Comparison of ENCODE assay signal across 24 cellular contexts in the genomic region with DNA sequence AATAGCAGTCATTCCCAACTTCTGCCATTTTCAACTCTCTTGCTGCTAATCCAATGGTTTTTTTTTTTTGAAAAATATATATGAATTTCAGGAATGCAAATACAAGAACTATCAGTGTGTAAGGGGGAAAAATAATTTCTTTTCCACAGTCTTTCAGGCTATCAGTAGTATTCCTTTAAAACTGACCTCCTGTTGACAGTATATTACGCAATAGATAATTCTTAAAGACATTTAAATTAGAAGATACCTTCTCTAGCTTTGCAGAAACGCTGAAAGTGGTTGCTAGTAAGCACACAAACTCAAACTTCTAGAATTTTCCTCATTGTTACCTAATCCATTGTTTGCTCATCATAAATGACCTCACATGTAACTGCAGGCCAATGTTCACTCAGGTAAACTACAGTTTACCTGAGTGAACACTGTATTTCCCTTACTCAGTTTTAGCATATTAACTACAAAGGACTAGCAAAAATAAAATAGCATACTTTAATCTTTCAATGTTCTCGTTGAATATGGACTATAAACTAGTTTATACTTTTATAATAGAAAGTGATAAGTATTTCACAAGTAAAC. TPM values are rescaled to one million over a fixed set of nuclear protein-coding genes. Genes with fewer than 3 reads are reported as not detected.
A peak's percentile ranks its signal among the peaks of the same experiment; 100 is the strongest.
DNase-seq lines count a peak whose midpoint lies in the region; ATAC-seq, FAIRE-seq and TF ChIP-seq lines count a peak whose summit lies in the region.
"Had no signal": no experiment of that assay in that cellular context is flagged by ENCODE, and none has a peak within 500 bp of the region (broad histone marks: within the 10 kb centered on the region; RNA-seq: fewer than 3 reads in every experiment).

A gene with protein sequence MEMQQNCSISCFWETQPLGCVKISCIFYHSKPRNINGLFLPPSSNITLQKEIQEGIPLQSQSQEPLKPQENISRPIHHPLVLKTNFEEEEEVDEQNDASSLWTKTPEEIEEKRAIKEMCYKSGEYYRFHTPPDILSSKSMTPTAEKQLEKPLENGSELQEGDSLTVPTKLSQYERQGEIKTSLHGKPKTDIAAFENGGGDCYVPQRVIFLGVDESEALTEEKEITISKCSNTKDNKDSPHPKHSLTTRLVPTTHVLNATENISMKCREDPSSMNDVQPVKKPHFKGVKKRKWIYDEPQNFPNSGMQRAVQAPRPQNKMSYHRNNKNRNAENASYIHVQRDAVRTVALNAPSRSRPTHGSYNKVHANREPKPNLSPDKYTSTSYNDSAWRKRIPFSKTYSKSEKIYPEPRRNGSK (minus strand): TSS at position 309 of the 573 bp plus-strand sequence. CDS start 2,439 bp downstream, outside the sequence.

- POLR2A ChIA-PET in HCT116 (lab: Charles Lee), result no interaction called here

- no peak within 1 kb of the TSS for H3K27ac ChIP-seq in HCT116 (ENCODE audit: low read depth, low read length)
- H3K27ac ChIP-seq: C4-2B had no signal

- RAD21 ChIA-PET in HCT116 (lab: Charles Lee; ENCODE audit: low non-redundant PET in 1 of 2, low total read pairs in 2 of 2, uncharacterized antibody in 2 of 2, unreplicated experiment in 2 of 2), result no interaction called here

- H4K20me1 ChIP-seq in HCT116 (ENCODE audit: insufficient read depth), result no peaks in the 10 kb centered on the region

- BruUV-seq in HCT116 (replicated peaks; lab: Mats Ljungman, UMichigan), result no TSS peak

- H3K4me1 ChIP-seq in HCT116 (ENCODE audit: control insufficient read depth in 1 of 2, insufficient read depth in 2 of 2, low read length in 2 of 2) (no peaks in the 10 kb centered on the region), mucosa of descending colon (ENCODE audit: low read depth) (no peaks in the 10 kb centered on the region)

- H3K9me3 ChIP-seq in HCT116 (ENCODE audit: control insufficient read depth in 1 of 2, insufficient read depth in 1 of 2, low read depth in 1 of 2, low read length in 2 of 2), result no peaks in the 10 kb centered on the region
- H3K9me3 ChIP-seq in mucosa of descending colon, result no peaks in the 10 kb centered on the region

- CTCF ChIA-PET in HCT116 (lab: Charles Lee), result no interaction called here

- no peak within 1 kb of the TSS for H3K4me2 ChIP-seq in HCT116 (ENCODE audit: low read length)

- H3K27me3 ChIP-seq in HCT116 (ENCODE audit: insufficient read depth, low read length), result no peaks in the 10 kb centered on the region
- H3K27me3 ChIP-seq in bronchial epithelial cell (ENCODE audit: control insufficient read depth, insufficient read depth, low read length), result no peaks in the 10 kb centered on the region

- in situ Hi-C loops in GM13976 (cut with MboI; ENCODE audit: low sequenced_read_pairs, unreplicated experiment), result no loop called here

- H3K9ac ChIP-seq in HCT116 (ENCODE audit: low read length), result no peak within 1 kb of the TSS

- intact Hi-C loops in HCT116 (cut with micrococcal nuclease), result no loop called here
- intact Hi-C loops in mucosa of descending colon (cut with DNase I, micrococcal nuclease), result no loop called here
- intact Hi-C loops in head of caudate nucleus (cut with DNase I), result no loop called here

- TF ChIP-seq RAD21 in HCT116 (IDR thresholded peaks at IDR 0.05; ENCODE audit: low read depth), result no peak

- no peaks in the 10 kb centered on the region; a peak in 1 of 4 replicates for H3K36me3 ChIP-seq in HCT116 (ENCODE audit: control insufficient read depth in 1 of 2, insufficient read depth in 2 of 2, low read length in 2 of 2)
- no peaks in the 10 kb centered on the region for H3K36me3 ChIP-seq in bronchial epithelial cell (ENCODE audit: control insufficient read depth, insufficient read depth, low read length)
- H3K36me3 ChIP-seq in mucosa of descending colon (ENCODE audit: low read depth), result no peaks in the 10 kb centered on the region

- H3K9me2 ChIP-seq in HCT116 (ENCODE audit: insufficient read depth), result no peaks in the 10 kb centered on the region

- TF ChIP-seq POLR2A in HCT116 (IDR thresholded peaks at IDR 0.05; ENCODE audit: borderline replicate concordance, extremely low read depth, insufficient read depth, insufficient read length), result no peak

- no peaks in the 10 kb centered on the region for H3K79me2 ChIP-seq in HCT116 (ENCODE audit: insufficient read depth, low read length)

- FAIRE-seq in bronchial epithelial cell (lab: Jason Lieb, UNC), result no peak
- FAIRE-seq: GM12878, GM19239, HTR-8/SVneo had no signal

- DNase-seq in DMS53 (lab: John Stamatoyannopoulos, UW) (peak; percentile 47), HCT116 (ENCODE audit: low read depth, low spot score) (no peak), bronchial epithelial cell (ENCODE audit: low read depth) (peak; percentile 11), mucosa of descending colon (no peak), GM13976 (ENCODE audit: low spot score) (no peak), head of caudate nucleus (no peak)
- no peak for DNase-seq in activated CD4-positive, alpha-beta T cell treated with anti-CD3 and anti-CD28 coated beads, Interleukin-2, amount 50 U/mL, for 48 hours
- DNase-seq: AML-193; CD4-positive, alpha-beta T cell; DMS153; DND-41; EL; HCEC 1CT; HFFc6; Karpas-422; KBM-7 had no signal

- ATAC-seq in HCT116, result no peak
- ATAC-seq in mucosa of descending colon, result peak; percentile 51
- ATAC-seq in HG03039 (IDR thresholded peaks at IDR 0.05; ENCODE audit: unreplicated experiment), result no peak
- ATAC-seq: GM12878 had no signal

- H3K4me3 ChIP-seq in HCT116 (replicated peaks in 1 of 2; ENCODE audit: low read depth in 1 of 2, low read length in 2 of 2) (no peak within 1 kb of the TSS), bronchial epithelial cell (ENCODE audit: low read depth, low read length) (no peak within 1 kb of the TSS), mucosa of descending colon (no peak within 1 kb of the TSS)
- H3K4me3 ChIP-seq: GM12878 had no signal

- TF ChIP-seq CTCF in HCT116 (IDR thresholded peaks at IDR 0.05 in 2 of 3, conservative IDR thresholded peaks at IDR 0.05 in 1 of 3; ENCODE audit: borderline replicate concordance in 1 of 3, insufficient read depth in 1 of 3, low read depth in 2 of 3, low read length in 2 of 3) (no peak), bronchial epithelial cell (IDR thresholded peaks at IDR 0.05; ENCODE audit: insufficient read depth, low read length, severe bottlenecking) (no peak), mucosa of descending colon (IDR thresholded peaks at IDR 0.05) (no peak), GM13976 (IDR thresholded peaks at IDR 0.05; ENCODE audit: borderline replicate concordance, control extremely low read depth, extremely low read depth, insufficient read depth, missing control alignments) (no peak)

- H2AFZ ChIP-seq in HCT116 (ENCODE audit: low read depth, low read length, poor library complexity, severe bottlenecking), result peak within 1 kb of the TSS; percentile 22

TF ChIP-seq in HCT116, 20 proteins besides CTCF, POLR2A, EP300 and RAD21:
- TF ChIP-seq CEBPB (IDR thresholded peaks at IDR 0.05; ENCODE audit: low read depth), result peak; percentile 37; the same call in 1 of the 2 replicates
- no peak for TF ChIP-seq FOSL1 (IDR thresholded peaks at IDR 0.05; ENCODE audit: low read depth)

RNA-seq across cellular contexts. Expression of the gene that starts here (rescaled TPM):
- not detected for total RNA-seq in HCT116 (2021; ENCODE audit: unreplicated experiment)
- polyA plus RNA-seq in HCT116 (2012), result 0.01 TPM in 1 of 2 replicates, not detected in the other
- total RNA-seq in bronchial epithelial cell, result not detected in 2 replicates
- under 1 TPM in 1 of 3 donors, not detected in 2; 0.06 TPM for total RNA-seq in mucosa of descending colon
- total RNA-seq: G401, H4, HFFc6 had no signal
- polyA plus RNA-seq: BJ had no signal

Comparison
In these comparisons a context has a peak if more than half of its experiments do, and no peak if none do; other contexts are left out.
1. Peak in DNase-seq in bronchial epithelial cell; RNA of the gene not detected or under 1 TPM.
2. Peak in ATAC-seq in mucosa of descending colon; RNA of the gene not detected or under 1 TPM.